21 cellular contexts compared by ENCODE assay signal in genomic region chr4:14446311-14446710, GRCh38.
DNase-seq lines count a peak whose midpoint lies in the region; ATAC-seq and TF ChIP-seq lines count a peak whose summit lies in the region.
"Had no signal": no experiment of that assay in that cellular context is flagged by ENCODE, and none has a peak within 500 bp of the region (broad histone marks: within the 10 kb centered on the region; RNA-seq: fewer than 3 reads in every experiment).

No MANE protein-coding gene starts in this region.

- ATAC-seq in activated CD4-positive, CD25-positive, alpha-beta regulatory T cell treated with anti-CD3 and anti-CD28 coated beads, Interleukin-2, amount 50 U/mL, for 24 hours, result peak; percentile 38 to 46
- ATAC-seq in HG03565 (IDR thresholded peaks at IDR 0.05; ENCODE audit: unreplicated experiment), result no peak
- ATAC-seq: effector memory CD8-positive, alpha-beta T cell; GM23338; SK-N-SH treated with all-trans-retinoic acid at 6 μM for 48 hours had no signal

- no peak overlapping the region for H3K4me3 ChIP-seq in fibroblast of mammary gland (ENCODE audit: control insufficient read depth, low read depth, low read length)
- H3K4me3 ChIP-seq in skin epidermis, result no peak overlapping the region
- H3K4me3 ChIP-seq: GM23338, PC-9, spleen, transverse colon had no signal

- peak overlapping the region in 15 of 21 experiments; percentile 27 to 84 (median 64) for H3K27ac ChIP-seq in skin epidermis
- H3K27ac ChIP-seq: 22Rv1, HL-60, PC-9, spleen, transverse colon had no signal

- no peak for TF ChIP-seq CTCF in fibroblast of mammary gland (conservative IDR thresholded peaks at IDR 0.05; ENCODE audit: control insufficient read depth, insufficient read depth, low read depth, low read length)

- DNase-seq in activated CD4-positive, CD25-positive, alpha-beta regulatory T cell (lab: John Stamatoyannopoulos, UW), result no peak
- DNase-seq in astrocyte of the hippocampus (ENCODE audit: low read depth, low spot score) (peak; percentile 22), fibroblast of mammary gland (ENCODE audit: low read depth) (peak; percentile 92), hepatic stellate cell (ENCODE audit: low spot score) (no peak), NAMALWA (ENCODE audit: low spot score) (no peak)
- DNase-seq: activated CD4-positive, alpha-beta memory T cell treated with anti-CD3 and anti-CD28 coated beads for 36 hours; C1 segment of cervical spinal cord; cerebellar nuclear complex; DMS 273 treated with DMSO at 0.1 percent for 48 hours; effector memory CD8-positive, alpha-beta T cell; KBM-7; PC-9; spleen; transverse colon had no signal

Comparison
In these comparisons a context has a peak if more than half of its experiments do, and no peak if none do; other contexts are left out.
1. DNase-seq: peak in astrocyte of the hippocampus (single experiment) and fibroblast of mammary gland (single experiment); none in activated CD4-positive, CD25-positive, alpha-beta regulatory T cell (0 of 4), hepatic stellate cell (single experiment) and NAMALWA (single experiment).